Comparison of ENCODE assay signal across 8 cellular contexts in the genomic region with DNA sequence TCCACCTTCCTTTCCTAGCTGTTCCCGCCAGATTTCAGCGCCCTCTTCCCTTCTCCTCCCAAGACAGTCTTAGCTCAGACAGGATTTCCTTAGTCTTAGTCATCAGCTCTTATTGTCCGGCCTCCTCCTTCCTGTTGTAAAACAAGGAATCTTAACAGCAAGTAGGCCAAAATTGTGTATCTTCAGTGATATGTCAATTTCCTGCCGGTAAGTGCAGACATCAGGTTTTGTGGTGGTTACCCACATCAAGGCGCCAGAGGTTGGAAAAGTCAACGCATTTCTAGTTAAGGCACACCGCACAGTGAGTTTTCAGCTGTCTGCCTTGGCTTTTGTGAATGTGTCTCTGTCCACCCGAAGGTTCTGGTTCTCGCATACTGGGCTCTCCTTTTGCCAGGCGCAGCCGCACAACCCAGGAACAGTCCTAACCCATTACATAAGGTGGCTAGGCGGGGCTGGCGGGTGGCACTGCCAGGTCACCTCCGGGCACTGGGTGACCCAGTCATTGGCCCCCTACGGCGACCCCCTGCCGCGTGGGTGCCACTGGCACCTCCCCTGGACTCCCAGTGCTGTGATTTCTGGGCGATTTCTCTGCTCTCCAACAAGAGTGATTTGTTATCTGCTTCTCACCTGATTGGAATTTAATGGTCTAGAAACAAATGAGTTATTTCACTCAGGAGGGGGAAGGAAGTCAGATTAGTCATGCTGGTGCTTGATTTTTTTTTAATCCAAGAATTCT. TPM values are rescaled to one million over a fixed set of nuclear protein-coding genes. Genes with fewer than 3 reads are reported as not detected.
DNase-seq lines count a peak whose midpoint lies in the region; ATAC-seq lines count a peak whose summit lies in the region.

No MANE protein-coding gene starts in this region.

- H3K27me3 Mint-ChIP-seq in activated CD4-positive, alpha-beta T cell treated with anti-CD3 and anti-CD28 coated beads, Interleukin-2, amount 10 ng/mL, durations not matched to agents 7 days and 5 days, result peaks cover 33% of the 10 kb centered on the region

- no peaks in the 10 kb centered on the region for H3K9me3 Mint-ChIP-seq in activated CD4-positive, alpha-beta T cell treated with anti-CD3 and anti-CD28 coated beads, Interleukin-2, amount 10 ng/mL, durations not matched to agents 7 days and 5 days
- no peaks in the 10 kb centered on the region for H3K9me3 Mint-ChIP-seq in activated naive CD4-positive, alpha-beta T cell treated with anti-CD3 and anti-CD28 coated beads, Interleukin-2, amount 50 U/mL, for 72 hours

- H3K36me3 ChIP-seq in thymus (ENCODE audit: control insufficient read depth, insufficient read depth), result no peaks in the 10 kb centered on the region

- H3K9me3 ChIP-seq in thymus (ENCODE audit: control insufficient read depth), result no peaks in the 10 kb centered on the region

- CTCF ChIA-PET in activated CD4-positive, alpha-beta T cell treated with anti-CD3 and anti-CD28 coated beads, Interleukin-2, amount 10 ng/mL, durations not matched to agents 7 days and 5 days (lab: Charles Lee), result interaction anchor here (0.7 kb wide), 2 partner anchors 18 to 571 kb away, joined by 3 read pairs; no protein-coding TSS in a partner anchor

- peaks cover 3% of the 10 kb centered on the region for H3K36me3 Mint-ChIP-seq in activated CD4-positive, alpha-beta T cell treated with anti-CD3 and anti-CD28 coated beads, Interleukin-2, amount 10 ng/mL, durations not matched to agents 7 days and 5 days (ENCODE audit: low read depth)
- H3K36me3 Mint-ChIP-seq in activated naive CD4-positive, alpha-beta T cell treated with anti-CD3 and anti-CD28 coated beads, Interleukin-2, amount 50 U/mL, for 72 hours, result peaks cover 0 to 5% of the 10 kb centered on the region in 2 donors

- WGBS in thymus, result 51% methylated on average over 19 of the region's 19 CpGs

- peak; percentile 91 to 96 for ATAC-seq in activated naive CD4-positive, alpha-beta T cell treated with anti-CD3 and anti-CD28 coated beads, Interleukin-2, amount 50 U/mL, for 72 hours

- no peak overlapping the region for H3K27ac Mint-ChIP-seq in activated CD4-positive, alpha-beta T cell treated with anti-CD3 and anti-CD28 coated beads, Interleukin-2, amount 10 ng/mL, durations not matched to agents 7 days and 5 days
- peak overlapping the region in 1 of 2 donors; percentile 75 for H3K27ac Mint-ChIP-seq in activated naive CD4-positive, alpha-beta T cell treated with anti-CD3 and anti-CD28 coated beads, Interleukin-2, amount 50 U/mL, for 72 hours

- DNase-seq in activated CD4-positive, alpha-beta T cell treated with anti-CD3 and anti-CD28 coated beads, Interleukin-2, amount 10 ng/mL, durations not matched to agents 7 days and 5 days, result peak; percentile 55
- DNase-seq in activated CD4-positive, alpha-beta T cell treated with anti-CD3 and anti-CD28 coated beads, Interleukin-2, amount 50 U/mL, for 1 hour, result no peak
- peak; percentile 64 to 71 for DNase-seq in activated naive CD4-positive, alpha-beta T cell treated with anti-CD3 and anti-CD28 coated beads, Interleukin-2, amount 50 U/mL, for 72 hours (ENCODE audit: low spot score in 2 of 2)
- DNase-seq in kidney glomerular epithelial cell (lab: John Stamatoyannopoulos, UW) (peak; percentile 94), NCI-H2171 treated with DMSO at 0.1 percent for 48 hours (lab: John Stamatoyannopoulos, UW) (no peak), SIG-M5 treated with dmso at 0.1 percent for 504 hours (lab: John Stamatoyannopoulos, UW; ENCODE audit: unreplicated experiment) (no peak), midbrain (lab: John Stamatoyannopoulos, UW) (no peak)

- H3K27ac ChIP-seq in thymus (ENCODE audit: low read depth), result peak overlapping the region; percentile 21

- no peak overlapping the region for H3K4me3 ChIP-seq in thymus (ENCODE audit: low read length)

- H3K4me3 Mint-ChIP-seq in activated CD4-positive, alpha-beta T cell treated with anti-CD3 and anti-CD28 coated beads, Interleukin-2, amount 10 ng/mL, durations not matched to agents 7 days and 5 days, result no peak overlapping the region

- POLR2A ChIA-PET in activated CD4-positive, alpha-beta T cell treated with anti-CD3 and anti-CD28 coated beads, Interleukin-2, amount 10 ng/mL, durations not matched to agents 7 days and 5 days (lab: Charles Lee), result no interaction called here

- peaks cover 13% of the 10 kb centered on the region for H3K4me1 Mint-ChIP-seq in activated CD4-positive, alpha-beta T cell treated with anti-CD3 and anti-CD28 coated beads, Interleukin-2, amount 10 ng/mL, durations not matched to agents 7 days and 5 days

- no peaks in the 10 kb centered on the region for H3K27me3 ChIP-seq in thymus (ENCODE audit: control insufficient read depth, insufficient read depth)

- no peaks in the 10 kb centered on the region for H3K4me1 ChIP-seq in thymus (ENCODE audit: control insufficient read depth, insufficient read depth, low read length)

RNA-seq across cellular contexts. Expression of a gene that starts 12.9 kb away (rescaled TPM):
- not detected for total RNA-seq in activated CD4-positive, alpha-beta T cell treated with anti-CD3 and anti-CD28 coated beads, Interleukin-2, amount 10 ng/mL, durations not matched to agents 7 days and 5 days
- total RNA-seq in activated naive CD4-positive, alpha-beta T cell treated with anti-CD3 and anti-CD28 coated beads, Interleukin-2, amount 50 U/mL, for 72 hours, result under 1 TPM in 1 of 2 donors, not detected in 1; 0.84 TPM
- 63.1 TPM for polyA plus RNA-seq in thymus

RNA-seq across cellular contexts. Expression of a gene that starts 13.0 kb away (rescaled TPM):
- under 1 TPM; 0.06 to 0.12 TPM for total RNA-seq in activated CD4-positive, alpha-beta T cell treated with anti-CD3 and anti-CD28 coated beads, Interleukin-2, amount 10 ng/mL, durations not matched to agents 7 days and 5 days
- under 1 TPM in 1 of 2 donors, not detected in 1; 0.14 TPM for total RNA-seq in activated naive CD4-positive, alpha-beta T cell treated with anti-CD3 and anti-CD28 coated beads, Interleukin-2, amount 50 U/mL, for 72 hours
- 95.2 TPM for polyA plus RNA-seq in thymus

Comparison
In these comparisons a context has a peak if more than half of its experiments do, and no peak if none do; other contexts are left out.
1. DNase-seq: peak in activated CD4-positive, alpha-beta T cell treated with anti-CD3 and anti-CD28 coated beads, Interleukin-2, amount 10 ng/mL, durations not matched to agents 7 days and 5 days (single experiment), activated naive CD4-positive, alpha-beta T cell treated with anti-CD3 and anti-CD28 coated beads, Interleukin-2, amount 50 U/mL, for 72 hours (2 of 2) and kidney glomerular epithelial cell (single experiment); none in activated CD4-positive, alpha-beta T cell treated with anti-CD3 and anti-CD28 coated beads, Interleukin-2, amount 50 U/mL, for 1 hour (single experiment), NCI-H2171 treated with DMSO at 0.1 percent for 48 hours (single experiment), SIG-M5 treated with dmso at 0.1 percent for 504 hours (single experiment) and midbrain (single experiment).